21 cellular contexts compared by ENCODE assay signal in genomic region chr16:69319381-69319780, GRCh38. TPM values are rescaled to one million over a fixed set of nuclear protein-coding genes. Genes with fewer than 3 reads are reported as not detected.
"Had no signal": no experiment of that assay in that cellular context is flagged by ENCODE, and none has a peak within 500 bp of the region (broad histone marks: within the 10 kb centered on the region; RNA-seq: fewer than 3 reads in every experiment).

No MANE protein-coding gene starts in this region.

- H3K9me3 ChIP-seq: colonic mucosa, gastrocnemius medialis, left lung, ovary, right lobe of liver, thoracic aorta had no signal

- H3K27ac Mint-ChIP-seq: activated B cell treated with CpG ODN at 0.5 μM for 24 hours; activated CD4-positive, alpha-beta T cell treated with anti-CD3 and anti-CD28 coated beads, Interleukin-2, amount 10 ng/mL, durations not matched to agents 24 days and 14 days; activated CD8-positive, alpha-beta T cell treated with anti-CD3 and anti-CD28 coated beads for 36 hours; activated naive CD8-positive, alpha-beta T cell treated with anti-CD3 and anti-CD28 coated beads, Interleukin-2, amount 50 U/mL, for 24 hours; stimulated activated memory B cell treated with anti-CD40 and anti-IgM and Interleukin-4, amounts not matched to agents 10 μg/mL and 1 μg/mL and 100 μg/mL, for 72 hours; T-cell had no signal

- H3K4me3 ChIP-seq: colonic mucosa, gastrocnemius medialis, left lung, ovary, right lobe of liver, thoracic aorta had no signal

- DNase-seq: activated B cell treated with CpG ODN at 0.5 μM for 24 hours; activated CD8-positive, alpha-beta T cell treated with anti-CD3 and anti-CD28 coated beads for 36 hours; activated effector memory CD4-positive, alpha-beta T cell treated with Interleukin-2 at 50 U/mL for 16 hours; activated naive CD8-positive, alpha-beta T cell treated with anti-CD3 and anti-CD28 coated beads, Interleukin-2, amount 50 U/mL, for 24 hours; activated T-cell treated with anti-CD3 and anti-CD28 coated beads, Interleukin-2, amount 50 U/mL, for 4 hours; anterior cingulate cortex; caudate nucleus; colonic mucosa; gastrocnemius medialis; kidney; left lung; mammary epithelial cell; stimulated activated CD4-positive, alpha-beta T cell treated with anti-CD3 and anti-CD28 coated beads, Interleukin-4, amount 100 ng/mL, for 24 hours; T-cell had no signal

- H3K4me1 Mint-ChIP-seq: activated naive CD8-positive, alpha-beta T cell treated with anti-CD3 and anti-CD28 coated beads, Interleukin-2, amount 50 U/mL, for 24 hours had no signal

- H3K9me3 Mint-ChIP-seq: activated B cell treated with CpG ODN at 0.5 μM for 24 hours; activated CD4-positive, alpha-beta T cell treated with anti-CD3 and anti-CD28 coated beads, Interleukin-2, amount 10 ng/mL, durations not matched to agents 24 days and 14 days; activated CD8-positive, alpha-beta T cell treated with anti-CD3 and anti-CD28 coated beads for 36 hours; activated naive CD8-positive, alpha-beta T cell treated with anti-CD3 and anti-CD28 coated beads, Interleukin-2, amount 50 U/mL, for 24 hours; activated T-cell treated with anti-CD3 and anti-CD28 coated beads, Interleukin-2, amount 50 U/mL, for 4 hours; brain; stimulated activated memory B cell treated with anti-CD40 and anti-IgM and Interleukin-4, amounts not matched to agents 10 μg/mL and 1 μg/mL and 100 μg/mL, for 72 hours; T-cell had no signal

- H3K27me3 ChIP-seq: colonic mucosa, gastrocnemius medialis, left lung, ovary, right lobe of liver had no signal

- H3K27ac ChIP-seq: colonic mucosa, left lung, ovary, thoracic aorta had no signal

- H3K36me3 ChIP-seq: ovary had no signal

- ATAC-seq: activated CD8-positive, alpha-beta T cell treated with anti-CD3 and anti-CD28 coated beads for 36 hours; activated naive CD8-positive, alpha-beta T cell treated with anti-CD3 and anti-CD28 coated beads, Interleukin-2, amount 50 U/mL, for 24 hours; activated T-cell treated with anti-CD3 and anti-CD28 coated beads, Interleukin-2, amount 50 U/mL, for 4 hours; gastrocnemius medialis; left lung; stimulated activated memory B cell treated with anti-CD40 and anti-IgM and Interleukin-4, amounts not matched to agents 10 μg/mL and 1 μg/mL and 100 μg/mL, for 72 hours; T-cell had no signal

- H3K27me3 Mint-ChIP-seq: activated B cell treated with CpG ODN at 0.5 μM for 24 hours; activated CD4-positive, alpha-beta T cell treated with anti-CD3 and anti-CD28 coated beads, Interleukin-2, amount 10 ng/mL, durations not matched to agents 24 days and 14 days; activated CD8-positive, alpha-beta T cell treated with anti-CD3 and anti-CD28 coated beads for 36 hours; activated naive CD8-positive, alpha-beta T cell treated with anti-CD3 and anti-CD28 coated beads, Interleukin-2, amount 50 U/mL, for 24 hours; brain; stimulated activated memory B cell treated with anti-CD40 and anti-IgM and Interleukin-4, amounts not matched to agents 10 μg/mL and 1 μg/mL and 100 μg/mL, for 72 hours; T-cell had no signal

- H3K4me3 Mint-ChIP-seq: activated B cell treated with CpG ODN at 0.5 μM for 24 hours; activated CD4-positive, alpha-beta T cell treated with anti-CD3 and anti-CD28 coated beads, Interleukin-2, amount 10 ng/mL, durations not matched to agents 24 days and 14 days; activated CD8-positive, alpha-beta T cell treated with anti-CD3 and anti-CD28 coated beads for 36 hours; activated naive CD8-positive, alpha-beta T cell treated with anti-CD3 and anti-CD28 coated beads, Interleukin-2, amount 50 U/mL, for 24 hours; activated T-cell treated with anti-CD3 and anti-CD28 coated beads, Interleukin-2, amount 50 U/mL, for 4 hours; brain; stimulated activated memory B cell treated with anti-CD40 and anti-IgM and Interleukin-4, amounts not matched to agents 10 μg/mL and 1 μg/mL and 100 μg/mL, for 72 hours; T-cell had no signal

RNA-seq across cellular contexts. Expression of gene TMED6, which starts 32.2 kb away (rescaled TPM):
- total RNA-seq: urinary bladder had no signal
- polyA plus RNA-seq: mammary epithelial cell, ovary had no signal
